26 cellular contexts compared by ENCODE assay signal in the genomic region with DNA sequence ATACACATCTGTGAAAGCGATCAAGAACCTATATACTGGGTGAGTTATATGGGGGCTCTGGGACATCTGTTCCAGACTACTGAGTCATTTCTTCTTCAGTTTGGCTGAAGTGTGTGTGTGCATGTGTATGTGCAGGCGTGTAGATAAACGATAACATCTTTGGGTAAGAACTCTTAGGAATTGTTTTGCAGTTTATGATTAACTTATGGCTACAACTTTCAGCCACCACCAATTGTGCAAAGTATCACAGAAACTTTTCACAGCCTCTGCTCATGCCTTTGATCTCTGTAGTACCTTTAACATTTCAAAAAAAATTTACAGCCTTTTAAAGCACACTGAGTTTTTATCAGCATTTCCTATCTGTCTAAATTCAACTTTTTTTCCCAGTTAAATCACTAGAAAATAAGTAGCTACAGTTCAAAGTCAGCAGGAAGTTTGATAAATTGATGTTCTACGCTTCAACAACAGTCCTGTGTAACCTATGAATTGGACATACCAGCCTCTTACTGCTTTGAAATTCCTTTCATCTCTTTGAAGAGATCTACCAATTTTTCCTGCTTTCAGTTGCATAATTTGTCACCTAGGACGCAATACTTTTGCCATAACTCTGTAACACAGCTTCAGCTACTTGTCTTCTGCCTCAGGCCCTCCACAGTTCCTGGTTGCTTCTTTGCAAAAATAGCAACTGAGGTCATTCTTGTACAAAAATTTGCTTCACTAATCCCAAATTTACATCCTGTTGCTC. TPM values are rescaled to one million over a fixed set of nuclear protein-coding genes. Genes with fewer than 3 reads are reported as not detected.
DNase-seq lines count a peak whose midpoint lies in the region; ATAC-seq and TF ChIP-seq lines count a peak whose summit lies in the region.
"Had no signal": no experiment of that assay in that cellular context is flagged by ENCODE, and none has a peak within 500 bp of the region (broad histone marks: within the 10 kb centered on the region; RNA-seq: fewer than 3 reads in every experiment).

No MANE protein-coding gene starts in this region.

- no TSS peak for BruUV-seq in OCI-LY7 (replicated peaks; lab: Mats Ljungman, UMichigan)

- H3K9ac ChIP-seq in GM23248: no peak overlapping the region

- peak overlapping the region; percentile 1 for H3K27ac ChIP-seq in CD8-positive, alpha-beta memory T cell (ENCODE audit: low read depth, low read length)
- no peak overlapping the region for H3K27ac ChIP-seq in left lung
- H3K27ac ChIP-seq in OCI-LY7 (ENCODE audit: low read depth, low read length, poor library complexity, severe bottlenecking): no peak overlapping the region
- H3K27ac ChIP-seq in brain microvascular endothelial cell: no peak overlapping the region
- no peak overlapping the region for H3K27ac ChIP-seq in GM23248
- H3K27ac ChIP-seq: heart right ventricle, lower lobe of right lung, VCaP had no signal

- H3K4me1 Mint-ChIP-seq in CD8-positive, alpha-beta memory T cell: no peaks in the 10 kb centered on the region

- H3F3A ChIP-seq in GM23248 (ENCODE audit: insufficient read depth): no peaks in the 10 kb centered on the region

- no peak overlapping the region for H3K4me3 Mint-ChIP-seq in CD8-positive, alpha-beta memory T cell
- H3K4me3 Mint-ChIP-seq: CD14-positive monocyte; H9; T-helper 1 cell treated with Interleukin-12 subunit alpha and Interleukin-12 subunit beta and Interleukin-4 antibody, amounts not matched to agents 30 μg/mL and 1 μg/mL, for 36 hours had no signal

- POLR2A ChIA-PET in CD8-positive, alpha-beta memory T cell (lab: Charles Lee): no interaction called here
- POLR2A ChIA-PET in OCI-LY7 (lab: Charles Lee): interaction anchor here (1.7 to 1.8 kb wide), 2 partner anchors 8 to 10 kb away, joined by 3 to 7 read pairs; no protein-coding TSS in a partner anchor

- H3K9me3 ChIP-seq in CD8-positive, alpha-beta memory T cell (ENCODE audit: low read length): no peaks in the 10 kb centered on the region
- H3K9me3 ChIP-seq in left lung (no peaks in the 10 kb centered on the region), OCI-LY7 (ENCODE audit: low read length) (no peaks in the 10 kb centered on the region), GM23248 (ENCODE audit: low read depth) (no peaks in the 10 kb centered on the region)
- H3K9me3 ChIP-seq: heart right ventricle, lower lobe of right lung had no signal

- peaks cover 0 to 18% of the 10 kb centered on the region in 2 donors for H3K27me3 Mint-ChIP-seq in CD8-positive, alpha-beta memory T cell

- H3K4me3 ChIP-seq in CD8-positive, alpha-beta memory T cell (ENCODE audit: low read length): no peak overlapping the region
- H3K4me3 ChIP-seq in left lung: no peak overlapping the region
- no peak overlapping the region for H3K4me3 ChIP-seq in OCI-LY7 (ENCODE audit: low read depth, low read length, poor library complexity, severe bottlenecking)
- no peak overlapping the region for H3K4me3 ChIP-seq in brain microvascular endothelial cell (ENCODE audit: low read depth, low read length)
- H3K4me3 ChIP-seq in GM23248: no peak overlapping the region
- H3K4me3 ChIP-seq: heart right ventricle, lower lobe of right lung had no signal

- H3K4me2 ChIP-seq in OCI-LY7 (ENCODE audit: low read length): no peak overlapping the region
- no peak overlapping the region for H3K4me2 ChIP-seq in GM23248 (ENCODE audit: unreplicated experiment)

- intact Hi-C loops in left lung (cut with DNase I) (no loop called here), OCI-LY7 (cut with micrococcal nuclease; ENCODE audit: unreplicated experiment) (no loop called here)

- in situ Hi-C loops in brain microvascular endothelial cell (cut with HindIII; ENCODE audit: low pct_ligation_motif_present, low sequenced_read_pairs): no loop called here
- in situ Hi-C loops in GM23248 (cut with MboI): no loop called here

- H3K27me3 ChIP-seq in CD8-positive, alpha-beta memory T cell (ENCODE audit: insufficient read depth, low read length, poor library complexity, severe bottlenecking): no peaks in the 10 kb centered on the region
- H3K27me3 ChIP-seq in left lung: no peaks in the 10 kb centered on the region
- no peaks in the 10 kb centered on the region for H3K27me3 ChIP-seq in brain microvascular endothelial cell (replicated peaks)
- H3K27me3 ChIP-seq in GM23248 (replicated peaks; ENCODE audit: insufficient read depth): no peaks in the 10 kb centered on the region; the same call in 1 of the 2 replicates
- H3K27me3 ChIP-seq: heart right ventricle had no signal

- no peaks in the 10 kb centered on the region for H3K36me3 ChIP-seq in CD8-positive, alpha-beta memory T cell (ENCODE audit: insufficient read depth, low read length)
- H3K36me3 ChIP-seq in left lung: no peaks in the 10 kb centered on the region
- H3K36me3 ChIP-seq in OCI-LY7 (ENCODE audit: insufficient read depth, low read length): no peaks in the 10 kb centered on the region
- no peaks in the 10 kb centered on the region for H3K36me3 ChIP-seq in brain microvascular endothelial cell (replicated peaks)
- no peaks in the 10 kb centered on the region for H3K36me3 ChIP-seq in GM23248 (ENCODE audit: low read depth)
- H3K36me3 ChIP-seq: heart right ventricle, lower lobe of right lung had no signal

- ATAC-seq in GM18870 (IDR thresholded peaks at IDR 0.05; ENCODE audit: unreplicated experiment): peak; percentile 53
- ATAC-seq in left lung: peak; percentile 70
- ATAC-seq in GM21515 (IDR thresholded peaks at IDR 0.05; ENCODE audit: unreplicated experiment): no peak
- ATAC-seq: heart right ventricle, PC-3, right cardiac atrium had no signal

- H3K79me2 ChIP-seq in OCI-LY7 (ENCODE audit: insufficient read depth, low read depth, low read length): no peaks in the 10 kb centered on the region
- no peaks in the 10 kb centered on the region for H3K79me2 ChIP-seq in GM23248 (ENCODE audit: insufficient read depth)

- no peak for TF ChIP-seq CTCF in left lung (IDR thresholded peaks at IDR 0.05)
- no peak for TF ChIP-seq CTCF in OCI-LY7 (conservative IDR thresholded peaks at IDR 0.05; ENCODE audit: low read length)
- TF ChIP-seq CTCF in brain microvascular endothelial cell (IDR thresholded peaks at IDR 0.05; ENCODE audit: low read depth, low read length, missing control alignments): no peak

- no peaks in the 10 kb centered on the region for H3K36me3 Mint-ChIP-seq in CD8-positive, alpha-beta memory T cell

- H3K27ac Mint-ChIP-seq in CD8-positive, alpha-beta memory T cell: peak overlapping the region in 1 of 8 donors; percentile 16
- H3K27ac Mint-ChIP-seq: T-helper 1 cell treated with Interleukin-12 subunit alpha and Interleukin-12 subunit beta and Interleukin-4 antibody, amounts not matched to agents 30 μg/mL and 1 μg/mL, for 36 hours had no signal

- H3K4me1 ChIP-seq in CD8-positive, alpha-beta memory T cell (ENCODE audit: insufficient read depth, low read length): no peaks in the 10 kb centered on the region
- H3K4me1 ChIP-seq in left lung: no peaks in the 10 kb centered on the region
- no peaks in the 10 kb centered on the region for H3K4me1 ChIP-seq in OCI-LY7 (ENCODE audit: insufficient read depth, low read length, poor library complexity, severe bottlenecking)
- H3K4me1 ChIP-seq in GM23248 (ENCODE audit: insufficient read depth): no peaks in the 10 kb centered on the region
- H3K4me1 ChIP-seq: lower lobe of right lung had no signal

- H3K9me3 Mint-ChIP-seq in CD8-positive, alpha-beta memory T cell: peaks cover 0 to 2% (median 0%) of the 10 kb centered on the region in 5 donors
- H3K9me3 Mint-ChIP-seq: T-helper 1 cell treated with Interleukin-12 subunit alpha and Interleukin-12 subunit beta and Interleukin-4 antibody, amounts not matched to agents 30 μg/mL and 1 μg/mL, for 36 hours had no signal

- DNase-seq in CD8-positive, alpha-beta memory T cell: no peak
- DNase-seq in SW480 (ENCODE audit: low spot score) (peak; percentile 37), left lung (no peak), OCI-LY7 (ENCODE audit: low spot score) (no peak), brain microvascular endothelial cell (no peak), GM23248 (no peak)
- DNase-seq: activated CD4-positive, alpha-beta T cell treated with anti-CD3 and anti-CD28 coated beads, Interleukin-2, amount 50 U/mL, for 48 hours; activated naive CD4-positive, alpha-beta T cell; amygdala; dermis blood vessel endothelial cell; DMS153; H9; heart right ventricle; lower lobe of right lung; MV-4-11; NCI-H1694; NCI-H748 treated with DMSO at 0.1 percent for 48 hours; PC-3; right cardiac atrium; stimulated activated CD4-positive, alpha-beta T cell treated with anti-CD3 and anti-CD28 coated beads, Interleukin-15, amount 100 ng/mL, for 24 hours; substantia nigra had no signal

- H2AFZ ChIP-seq in OCI-LY7 (ENCODE audit: low read length) (no peak overlapping the region), GM23248 (no peak overlapping the region)

- H4K20me1 ChIP-seq in OCI-LY7 (ENCODE audit: insufficient read depth, low read length) (no peaks in the 10 kb centered on the region), GM23248 (ENCODE audit: insufficient read depth) (no peaks in the 10 kb centered on the region)

- WGBS in GM23248 (ENCODE audit: low coverage in 1 of 2, low lambda C conversion rate in 2 of 2, missing lambda C conversion rate in 2 of 2), 2 experiments: 49 to 51% methylated on average over 5 of the region's 5 CpGs

- H3K9me2 ChIP-seq in OCI-LY7 (ENCODE audit: insufficient read depth, low read length) (no peaks in the 10 kb centered on the region), GM23248 (ENCODE audit: insufficient read depth) (no peaks in the 10 kb centered on the region)

- CTCF ChIA-PET in CD8-positive, alpha-beta memory T cell (lab: Charles Lee): no interaction called here
- CTCF ChIA-PET in OCI-LY7 (lab: Charles Lee; ENCODE audit: unreplicated experiment): no interaction called here

RNA-seq across cellular contexts. Expression of a gene that starts 43.0 kb away (rescaled TPM):
- under 1 TPM; 0.13 TPM for total RNA-seq in CD8-positive, alpha-beta memory T cell
- not detected for polyA plus RNA-seq in CD8-positive, alpha-beta memory T cell
- total RNA-seq in left lung (10 to 100 TPM in 1 of 2 donors, 1 to 10 TPM in 1; 9.6 to 11.0 TPM), OCI-LY7 (2022) (2.0 and 3.9 TPM in 2 replicates)
- total RNA-seq in OCI-LY7 (2014; rRNA removed; shearing (Covaris generic)): 3.4 and 3.6 TPM in 2 replicates
- total RNA-seq in GM23248 (2014; rRNA removed; shearing (Covaris generic)): 0.13 and 1.2 TPM in 2 replicates
- polyA plus RNA-seq in GM23248 (2016; fragmentation: Nextera tagmentation; extraction: Ambion mirVana): 0.03 and 0.13 TPM in 2 replicates
